In the genomic region with DNA sequence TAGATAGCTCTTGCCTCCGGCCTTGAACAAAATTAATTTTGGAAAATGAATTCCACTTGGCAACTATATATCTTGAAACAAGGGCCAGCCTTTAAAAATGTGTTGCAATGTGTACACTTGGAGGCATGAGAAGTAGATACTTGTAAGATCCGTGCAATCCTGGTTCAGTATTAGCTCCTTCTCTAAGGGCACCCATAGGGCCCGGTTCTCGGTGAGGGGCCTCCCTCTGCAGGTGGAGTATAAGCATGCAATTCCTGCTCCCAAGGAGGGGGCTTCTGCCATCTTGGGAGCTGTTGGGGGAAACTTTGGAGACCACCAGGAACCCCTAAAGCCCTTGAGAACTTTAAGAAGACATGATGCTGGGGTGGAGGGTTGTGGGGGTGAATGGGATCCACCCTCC, we compare ENCODE assay signal across 21 cellular contexts.
DNase-seq lines count a peak whose midpoint lies in the region; ATAC-seq and TF ChIP-seq lines count a peak whose summit lies in the region.
"Had no signal": no experiment of that assay in that cellular context is flagged by ENCODE, and none has a peak within 500 bp of the region (broad histone marks: within the 10 kb centered on the region; RNA-seq: fewer than 3 reads in every experiment).

No MANE protein-coding gene starts in this region.

- peak overlapping the region; percentile 80 for H3K27ac ChIP-seq in neural progenitor cell

- intact Hi-C loops in left cardiac atrium (cut with DNase I), result no loop called here
- intact Hi-C loops in Calu3 (cut with micrococcal nuclease; ENCODE audit: unreplicated experiment), result no loop called here

- BruUV-seq in Calu3 (replicated peaks; lab: Mats Ljungman, UMichigan), result no TSS peak

- H2AFZ ChIP-seq in neural progenitor cell (replicated peaks), result no peak overlapping the region

- POLR2A ChIA-PET in WTC11 (lab: Charles Lee), result no interaction called here

- H3K9me3 ChIP-seq in neural progenitor cell (ENCODE audit: low read depth) (no peaks in the 10 kb centered on the region), HAP-1 (no peaks in the 10 kb centered on the region)
- H3K9me3 ChIP-seq: BE2C, Caco-2 had no signal

- TF ChIP-seq CTCF in WTC11 (IDR thresholded peaks at IDR 0.05) (no peak), neural progenitor cell (IDR thresholded peaks at IDR 0.05) (peak; percentile 16), Calu3 (IDR thresholded peaks at IDR 0.05; ENCODE audit: unreplicated experiment) (no peak)

- in situ Hi-C loops in HAP-1 (cut with MboI; ENCODE audit: low sequenced_read_pairs), result no loop called here

- CTCF ChIA-PET in WTC11 (lab: Charles Lee) (interaction anchor here (0.6 to 1.4 kb wide), 7 partner anchors 12 to 642 kb away, joined by 3 to 5 read pairs (median 4); no protein-coding TSS in a partner anchor), Calu3 (lab: Charles Lee) (no interaction called here)

- H3K4me3 ChIP-seq in H7 (ENCODE audit: insufficient read depth, low read depth, low read length) (no peak overlapping the region), neural progenitor cell (peak overlapping the region; percentile 13), HAP-1 (no peak overlapping the region)
- H3K4me3 ChIP-seq: GM12878 had no signal

- H3K9ac ChIP-seq in neural progenitor cell, result no peak overlapping the region

- H3K4me2 ChIP-seq in neural progenitor cell, result peak overlapping the region; percentile 49

- H3K9me3 Mint-ChIP-seq in WTC11 (peaks cover 12% of the 10 kb centered on the region), neural progenitor cell (peaks cover 24% of the 10 kb centered on the region), Calu3 (ENCODE audit: low read depth, unreplicated experiment) (peaks cover 8% of the 10 kb centered on the region)
- no peaks in the 10 kb centered on the region for H3K9me3 Mint-ChIP-seq in activated T-cell treated with anti-CD3 and anti-CD28 coated beads, Interleukin-2, amount 50 U/mL, for 4 hours

- H3K27me3 ChIP-seq in H7 (ENCODE audit: control insufficient read depth, insufficient read depth, low read length) (no peaks in the 10 kb centered on the region; the same call in 1 of the 2 replicates), neural progenitor cell (no peaks in the 10 kb centered on the region), HAP-1 (ENCODE audit: low read depth) (no peaks in the 10 kb centered on the region)
- H3K27me3 ChIP-seq: BE2C had no signal

- H3K4me1 ChIP-seq in neural progenitor cell (peaks cover 37% of the 10 kb centered on the region), HAP-1 (no peaks in the 10 kb centered on the region)
- H3K4me1 ChIP-seq: BE2C had no signal

- H3K79me2 ChIP-seq in neural progenitor cell (ENCODE audit: low read depth), result no peaks in the 10 kb centered on the region

- DNase-seq in H7 (peak; percentile 27), WTC11 (ENCODE audit: low spot score) (no peak), left cardiac atrium (no peak), neural progenitor cell (ENCODE audit: low spot score) (peak; percentile 38), Calu3 (no peak), HAP-1 (ENCODE audit: low spot score in 2 of 2) (no peak), HPDE6-E6E7 (ENCODE audit: extremely low spot score) (no peak)
- DNase-seq in activated T-cell treated with anti-CD3 and anti-CD28 coated beads, Interleukin-2, amount 50 U/mL, for 4 hours, result no peak
- DNase-seq: BE2C; Caco-2; CD4-positive, CD25-positive, alpha-beta regulatory T cell; DMS153; GOT3; MM.1S; NCI-H1092; NCI-H146; NCI-H2171; NCI-H446 treated with DMSO at 0.1 percent for 48 hours; NK-92 treated with Interleukin-12 subunit alpha and Interleukin-12 subunit beta, amount 100 ng/mL, for 24 hours; SHP77 had no signal

- H3F3A ChIP-seq in neural progenitor cell (ENCODE audit: low read depth), result peaks cover 55% of the 10 kb centered on the region

- H3K36me3 Mint-ChIP-seq in WTC11 (peaks cover 8% of the 10 kb centered on the region), neural progenitor cell (peaks cover 28% of the 10 kb centered on the region), Calu3 (ENCODE audit: insufficient read depth, unreplicated experiment) (no peaks in the 10 kb centered on the region)
- no peaks in the 10 kb centered on the region for H3K36me3 Mint-ChIP-seq in activated T-cell treated with anti-CD3 and anti-CD28 coated beads, Interleukin-2, amount 50 U/mL, for 4 hours (ENCODE audit: insufficient read depth)
- H3K36me3 Mint-ChIP-seq: CD4-positive, CD25-positive, alpha-beta regulatory T cell had no signal

- ATAC-seq in WTC11 (peak; percentile 12), left cardiac atrium (peak; percentile 27 to 41)
- ATAC-seq in activated T-cell treated with anti-CD3 and anti-CD28 coated beads, Interleukin-2, amount 50 U/mL, for 4 hours, result no peak
- ATAC-seq: GM12878 had no signal

- H3K4me3 Mint-ChIP-seq in WTC11, result peak overlapping the region; percentile 8; the same call in 1 of the 2 replicates
- H3K4me3 Mint-ChIP-seq in neural progenitor cell, result no peak overlapping the region
- no peak overlapping the region for H3K4me3 Mint-ChIP-seq in activated T-cell treated with anti-CD3 and anti-CD28 coated beads, Interleukin-2, amount 50 U/mL, for 4 hours
- H3K4me3 Mint-ChIP-seq in Calu3 (ENCODE audit: low read depth, unreplicated experiment), result no peak overlapping the region
- H3K4me3 Mint-ChIP-seq: CD4-positive, CD25-positive, alpha-beta regulatory T cell had no signal

- peak overlapping the region; percentile 68 for H3K27ac Mint-ChIP-seq in WTC11
- H3K27ac Mint-ChIP-seq in neural progenitor cell, result peak overlapping the region; percentile 50
- H3K27ac Mint-ChIP-seq in Calu3 (ENCODE audit: unreplicated experiment), result no peak overlapping the region
- H3K27ac Mint-ChIP-seq: CD4-positive, CD25-positive, alpha-beta regulatory T cell had no signal

- H3K27me3 Mint-ChIP-seq in WTC11 (ENCODE audit: low read depth), result peaks cover 7% of the 10 kb centered on the region
- peaks cover 2% of the 10 kb centered on the region for H3K27me3 Mint-ChIP-seq in neural progenitor cell (ENCODE audit: insufficient read depth, low read depth)
- H3K27me3 Mint-ChIP-seq in activated T-cell treated with anti-CD3 and anti-CD28 coated beads, Interleukin-2, amount 50 U/mL, for 4 hours (ENCODE audit: low read depth), result no peaks in the 10 kb centered on the region
- H3K27me3 Mint-ChIP-seq in Calu3 (ENCODE audit: unreplicated experiment), result no peaks in the 10 kb centered on the region
- H3K27me3 Mint-ChIP-seq: CD4-positive, CD25-positive, alpha-beta regulatory T cell had no signal

- H3K36me3 ChIP-seq in H7 (replicated peaks; ENCODE audit: control insufficient read depth, insufficient read depth, low read length), result no peaks in the 10 kb centered on the region
- H3K36me3 ChIP-seq in neural progenitor cell, result peaks cover 2% of the 10 kb centered on the region
- H3K36me3 ChIP-seq in HAP-1 (replicated peaks), result no peaks in the 10 kb centered on the region
- H3K36me3 ChIP-seq: BE2C had no signal

- no peaks in the 10 kb centered on the region for H4K20me1 ChIP-seq in neural progenitor cell (ENCODE audit: low read depth)

- H3K4me1 Mint-ChIP-seq in WTC11 (peaks cover 61% of the 10 kb centered on the region), neural progenitor cell (peaks cover 43% of the 10 kb centered on the region), Calu3 (ENCODE audit: low read depth, unreplicated experiment) (peaks cover 14% of the 10 kb centered on the region)
- no peaks in the 10 kb centered on the region for H3K4me1 Mint-ChIP-seq in activated T-cell treated with anti-CD3 and anti-CD28 coated beads, Interleukin-2, amount 50 U/mL, for 4 hours (ENCODE audit: low read depth)
- H3K4me1 Mint-ChIP-seq: CD4-positive, CD25-positive, alpha-beta regulatory T cell had no signal

TF ChIP-seq in WTC11, 78 proteins besides CTCF, POLR2A, EP300 and RAD21:
- TF ChIP-seq GABPB1 (CRISPR knock-in tag; IDR thresholded peaks at IDR 0.05), result no peak
- no peak for TF ChIP-seq GRHL2 (CRISPR knock-in tag; IDR thresholded peaks at IDR 0.05; ENCODE audit: insufficient replicate concordance, severe bottlenecking)
- no peak for TF ChIP-seq SOX15 (CRISPR knock-in tag; IDR thresholded peaks at IDR 0.05)
- peak; percentile 11; the same call in 1 of the 2 replicates for TF ChIP-seq ZNF423 (CRISPR knock-in tag; IDR thresholded peaks at IDR 0.05)
- TF ChIP-seq ETV6 (CRISPR knock-in tag; IDR thresholded peaks at IDR 0.05), result no peak
- no peak for TF ChIP-seq RELA (CRISPR knock-in tag; IDR thresholded peaks at IDR 0.05; ENCODE audit: borderline replicate concordance)
- TF ChIP-seq, protein P1, sequence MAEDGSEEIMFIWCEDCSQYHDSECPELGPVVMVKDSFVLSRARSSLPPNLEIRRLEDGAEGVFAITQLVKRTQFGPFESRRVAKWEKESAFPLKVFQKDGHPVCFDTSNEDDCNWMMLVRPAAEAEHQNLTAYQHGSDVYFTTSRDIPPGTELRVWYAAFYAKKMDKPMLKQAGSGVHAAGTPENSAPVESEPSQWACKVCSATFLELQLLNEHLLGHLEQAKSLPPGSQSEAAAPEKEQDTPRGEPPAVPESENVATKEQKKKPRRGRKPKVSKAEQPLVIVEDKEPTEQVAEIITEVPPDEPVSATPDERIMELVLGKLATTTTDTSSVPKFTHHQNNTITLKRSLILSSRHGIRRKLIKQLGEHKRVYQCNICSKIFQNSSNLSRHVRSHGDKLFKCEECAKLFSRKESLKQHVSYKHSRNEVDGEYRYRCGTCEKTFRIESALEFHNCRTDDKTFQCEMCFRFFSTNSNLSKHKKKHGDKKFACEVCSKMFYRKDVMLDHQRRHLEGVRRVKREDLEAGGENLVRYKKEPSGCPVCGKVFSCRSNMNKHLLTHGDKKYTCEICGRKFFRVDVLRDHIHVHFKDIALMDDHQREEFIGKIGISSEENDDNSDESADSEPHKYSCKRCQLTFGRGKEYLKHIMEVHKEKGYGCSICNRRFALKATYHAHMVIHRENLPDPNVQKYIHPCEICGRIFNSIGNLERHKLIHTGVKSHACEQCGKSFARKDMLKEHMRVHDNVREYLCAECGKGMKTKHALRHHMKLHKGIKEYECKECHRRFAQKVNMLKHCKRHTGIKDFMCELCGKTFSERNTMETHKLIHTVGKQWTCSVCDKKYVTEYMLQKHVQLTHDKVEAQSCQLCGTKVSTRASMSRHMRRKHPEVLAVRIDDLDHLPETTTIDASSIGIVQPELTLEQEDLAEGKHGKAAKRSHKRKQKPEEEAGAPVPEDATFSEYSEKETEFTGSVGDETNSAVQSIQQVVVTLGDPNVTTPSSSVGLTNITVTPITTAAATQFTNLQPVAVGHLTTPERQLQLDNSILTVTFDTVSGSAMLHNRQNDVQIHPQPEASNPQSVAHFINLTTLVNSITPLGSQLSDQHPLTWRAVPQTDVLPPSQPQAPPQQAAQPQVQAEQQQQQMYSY (CRISPR knock-in tag; IDR thresholded peaks at IDR 0.05), result no peak
- TF ChIP-seq USF1 (CRISPR knock-in tag; IDR thresholded peaks at IDR 0.05), result no peak

Comparison
In these comparisons a context has a peak if more than half of its experiments do, and no peak if none do; other contexts are left out.
1. DNase-seq: peak in H7 (single experiment) and neural progenitor cell (single experiment); none in WTC11 (single experiment), left cardiac atrium (single experiment), activated T-cell treated with anti-CD3 and anti-CD28 coated beads, Interleukin-2, amount 50 U/mL, for 4 hours (single experiment), Calu3 (single experiment), HAP-1 (0 of 2) and HPDE6-E6E7 (single experiment).
2. ATAC-seq: peak in WTC11 (single experiment) and left cardiac atrium (2 of 2); none in activated T-cell treated with anti-CD3 and anti-CD28 coated beads, Interleukin-2, amount 50 U/mL, for 4 hours (0 of 2).